ENCODE assay signal across 1 cellular context in genomic region chr2:237923507-237924163, GRCh38.
TF ChIP-seq lines count a peak whose summit lies in the region.

No MANE protein-coding gene starts in this region.

TF ChIP-seq in K562, 482 proteins besides CTCF, POLR2A, EP300 and RAD21 (continued from another document):
- TF ChIP-seq CUX1 (CRISPR knock-in tag; IDR thresholded peaks at IDR 0.05) (no peak), ATF7 (IDR thresholded peaks at IDR 0.05) (0 out of 2 replicates have a peak, but pooled peaks have one; percentile 22), ZNF124 (CRISPR knock-in tag; IDR thresholded peaks at IDR 0.05) (no peak), HSF4 (CRISPR knock-in tag; IDR thresholded peaks at IDR 0.05; ENCODE audit: borderline replicate concordance) (no peak), ZNF280B (CRISPR knock-in tag; IDR thresholded peaks at IDR 0.05) (no peak)
